12 cellular contexts compared by ENCODE assay signal in genomic region chr19:1412995-1413889, GRCh38. TPM values are rescaled to one million over a fixed set of nuclear protein-coding genes. Genes with fewer than 3 reads are reported as not detected.
DNase-seq lines count a peak whose midpoint lies in the region; ATAC-seq and TF ChIP-seq lines count a peak whose summit lies in the region.
"Had no signal": no experiment of that assay in that cellular context is flagged by ENCODE, and none has a peak within 500 bp of the region (broad histone marks: within the 10 kb centered on the region; RNA-seq: fewer than 3 reads in every experiment).

No MANE protein-coding gene starts in this region.

- no peak for ATAC-seq in effector memory CD8-positive, alpha-beta T cell (replicated peaks)
- ATAC-seq in HG03196 (IDR thresholded peaks at IDR 0.05; ENCODE audit: unreplicated experiment) = no peak
- ATAC-seq: T-cell had no signal

- peaks cover 64% of the 10 kb centered on the region for H3K4me1 ChIP-seq in CD8-positive, alpha-beta memory T cell (ENCODE audit: insufficient read depth, low read length)
- H3K4me1 ChIP-seq in PC-9 (replicated peaks; ENCODE audit: insufficient read depth) (peaks cover 47% of the 10 kb centered on the region), osteoblast (ENCODE audit: insufficient read depth, low read length) (peaks cover 61% of the 10 kb centered on the region), Caco-2 (peaks cover 30% of the 10 kb centered on the region)

- no peaks in the 10 kb centered on the region for H3K9me3 Mint-ChIP-seq in CD8-positive, alpha-beta memory T cell
- no peaks in the 10 kb centered on the region for H3K9me3 Mint-ChIP-seq in effector memory CD8-positive, alpha-beta T cell
- H3K9me3 Mint-ChIP-seq in Caco-2 (ENCODE audit: unreplicated experiment) = no peaks in the 10 kb centered on the region
- H3K9me3 Mint-ChIP-seq: T-cell had no signal

- no peak for DNase-seq in CD8-positive, alpha-beta memory T cell
- no peak for DNase-seq in PC-9
- DNase-seq in effector memory CD8-positive, alpha-beta T cell = no peak
- no peak for DNase-seq in osteoblast (ENCODE audit: insufficient read length, low spot score, missing footprints)
- no peak for DNase-seq in Caco-2
- no peak for DNase-seq in NCI-H2029 treated with DMSO at 0.1 percent for 48 hours (lab: John Stamatoyannopoulos, UW)
- DNase-seq in NCI-H446 (lab: John Stamatoyannopoulos, UW) = no peak
- DNase-seq: DMS 273 treated with DMSO at 0.1 percent for 48 hours, NCI-H1436 treated with DMSO at 0.1 percent for 48 hours, T-cell had no signal

- H3K27me3 ChIP-seq in CD8-positive, alpha-beta memory T cell (ENCODE audit: insufficient read depth, low read length, poor library complexity, severe bottlenecking) = no peaks in the 10 kb centered on the region
- H3K27me3 ChIP-seq in PC-9 (ENCODE audit: insufficient read depth, low read depth) (no peaks in the 10 kb centered on the region), osteoblast (ENCODE audit: insufficient read depth, low read length) (no peaks in the 10 kb centered on the region), Caco-2 (replicated peaks; ENCODE audit: control insufficient read depth, insufficient read depth, low read length) (no peaks in the 10 kb centered on the region)
- H3K27me3 ChIP-seq: ovary had no signal

- peaks cover 0 to 58% (median 4%) of the 10 kb centered on the region in 3 donors for H3K36me3 Mint-ChIP-seq in CD8-positive, alpha-beta memory T cell
- H3K36me3 Mint-ChIP-seq in effector memory CD8-positive, alpha-beta T cell (ENCODE audit: insufficient read depth) = peaks cover 76% of the 10 kb centered on the region
- peaks cover 71% of the 10 kb centered on the region for H3K36me3 Mint-ChIP-seq in Caco-2 (ENCODE audit: insufficient read depth, unreplicated experiment)

- H3K9me3 ChIP-seq in CD8-positive, alpha-beta memory T cell (ENCODE audit: low read length) = no peaks in the 10 kb centered on the region
- H3K9me3 ChIP-seq in PC-9 (ENCODE audit: insufficient read depth, low read depth) (no peaks in the 10 kb centered on the region), osteoblast (ENCODE audit: low read depth, low read length) (no peaks in the 10 kb centered on the region), Caco-2 (no peaks in the 10 kb centered on the region)
- H3K9me3 ChIP-seq: ovary had no signal

- intact Hi-C loops in PC-9 (cut with micrococcal nuclease; ENCODE audit: unreplicated experiment) = no loop called here
- intact Hi-C loops in Caco-2 (cut with micrococcal nuclease; ENCODE audit: unreplicated experiment) = no loop called here

- POLR2A ChIA-PET in CD8-positive, alpha-beta memory T cell (lab: Charles Lee) = interaction anchor here (0.5 to 1.3 kb wide), 4 partner anchors 23 to 392 kb away, joined by 3 to 5 read pairs (median 3); partner anchors contain the start of genes FAM174C and RNU6-2
- POLR2A ChIA-PET in PC-9 (lab: Charles Lee; ENCODE audit: unreplicated experiment) = no interaction called here
- POLR2A ChIA-PET in Caco-2 (lab: Charles Lee) = no interaction called here

- H3K79me2 ChIP-seq in PC-9 (ENCODE audit: low read depth) (peaks cover 89% of the 10 kb centered on the region), osteoblast (ENCODE audit: insufficient read depth, low read length) (peaks cover 98% of the 10 kb centered on the region)

- H3K4me3 ChIP-seq in CD8-positive, alpha-beta memory T cell (ENCODE audit: low read length) = no peak overlapping the region
- H3K4me3 ChIP-seq in PC-9 (no peak overlapping the region), osteoblast (ENCODE audit: insufficient read depth, low read length) (no peak overlapping the region), Caco-2 (ENCODE audit: low read depth, low read length) (no peak overlapping the region)
- H3K4me3 ChIP-seq: ovary had no signal

- CTCF ChIA-PET in CD8-positive, alpha-beta memory T cell (lab: Charles Lee) = interaction anchor here (1.5 kb wide), 1 partner anchor 27 kb away, joined by 5 read pairs; no protein-coding TSS in a partner anchor
- CTCF ChIA-PET in PC-9 (lab: Charles Lee) (no interaction called here), Caco-2 (lab: Charles Lee) (no interaction called here)

- H4K20me1 ChIP-seq in PC-9 (ENCODE audit: insufficient read depth) = peaks cover 77% of the 10 kb centered on the region
- peaks cover 79% of the 10 kb centered on the region for H4K20me1 ChIP-seq in osteoblast (ENCODE audit: insufficient read depth, low read length)

- peaks cover 0 to 5% of the 10 kb centered on the region in 2 donors for H3K27me3 Mint-ChIP-seq in CD8-positive, alpha-beta memory T cell
- H3K27me3 Mint-ChIP-seq in effector memory CD8-positive, alpha-beta T cell = no peaks in the 10 kb centered on the region
- H3K27me3 Mint-ChIP-seq in Caco-2 (ENCODE audit: insufficient read depth, unreplicated experiment) = no peaks in the 10 kb centered on the region
- H3K27me3 Mint-ChIP-seq: T-cell had no signal

- BruUV-seq in PC-9 (replicated peaks; lab: Mats Ljungman, UMichigan) = no TSS peak
- BruUV-seq in Caco-2 (replicated peaks; lab: Mats Ljungman, UMichigan) = no TSS peak

- H3K4me2 ChIP-seq in PC-9 (no peak overlapping the region), osteoblast (ENCODE audit: insufficient read depth, low read length) (no peak overlapping the region)

- TF ChIP-seq CTCF in PC-9 (conservative IDR thresholded peaks at IDR 0.05) (no peak), osteoblast (IDR thresholded peaks at IDR 0.05; ENCODE audit: extremely low read depth, low read depth, low read length) (no peak), Caco-2 (IDR thresholded peaks at IDR 0.05; ENCODE audit: insufficient read depth in 1 of 2, low read depth in 1 of 2, low read length in 1 of 2, severe bottlenecking in 1 of 2, unreplicated experiment in 1 of 2) (no peak)

- peaks cover 30% of the 10 kb centered on the region for H3F3A ChIP-seq in PC-9 (ENCODE audit: insufficient read depth, low read depth)

- no peak overlapping the region for H2AFZ ChIP-seq in PC-9
- H2AFZ ChIP-seq in osteoblast (ENCODE audit: low read length) = no peak overlapping the region

- peaks cover 74 to 95% (median 86%) of the 10 kb centered on the region in 3 donors for H3K4me1 Mint-ChIP-seq in CD8-positive, alpha-beta memory T cell
- H3K4me1 Mint-ChIP-seq in effector memory CD8-positive, alpha-beta T cell (ENCODE audit: low read depth in 2 of 2) = peaks cover 69 to 74% of the 10 kb centered on the region in 2 donors
- peaks cover 25% of the 10 kb centered on the region for H3K4me1 Mint-ChIP-seq in Caco-2 (ENCODE audit: low read depth, unreplicated experiment)

- H3K4me3 Mint-ChIP-seq in CD8-positive, alpha-beta memory T cell = peak overlapping the region in 4 of 7 donors; percentile 37 to 83 (median 51)
- peak overlapping the region; percentile 54 to 98 for H3K4me3 Mint-ChIP-seq in effector memory CD8-positive, alpha-beta T cell
- no peak overlapping the region for H3K4me3 Mint-ChIP-seq in Caco-2 (ENCODE audit: unreplicated experiment)

- H3K27ac ChIP-seq in CD8-positive, alpha-beta memory T cell (ENCODE audit: low read depth, low read length) = no peak overlapping the region
- H3K27ac ChIP-seq in PC-9 (peak overlapping the region; percentile 99), osteoblast (ENCODE audit: low read depth, low read length) (peak overlapping the region; percentile 13)
- H3K27ac ChIP-seq: ovary had no signal

- no peaks in the 10 kb centered on the region for H3K9me2 ChIP-seq in PC-9 (ENCODE audit: insufficient read depth)

- H3K27ac Mint-ChIP-seq in CD8-positive, alpha-beta memory T cell = peak overlapping the region in 7 of 8 donors; percentile 17 to 97 (median 57)
- peak overlapping the region in 1 of 2 donors; percentile 88 for H3K27ac Mint-ChIP-seq in effector memory CD8-positive, alpha-beta T cell
- H3K27ac Mint-ChIP-seq in Caco-2 (ENCODE audit: unreplicated experiment) = no peak overlapping the region

- peaks cover 15% of the 10 kb centered on the region for H3K36me3 ChIP-seq in CD8-positive, alpha-beta memory T cell (ENCODE audit: insufficient read depth, low read length)
- H3K36me3 ChIP-seq in PC-9 (ENCODE audit: low read depth) (no peaks in the 10 kb centered on the region), osteoblast (ENCODE audit: insufficient read depth, low read length) (peaks cover 14% of the 10 kb centered on the region), Caco-2 (ENCODE audit: control insufficient read depth, insufficient read depth, low read length) (peaks cover 3% of the 10 kb centered on the region)
- H3K36me3 ChIP-seq: ovary had no signal

RNA-seq across cellular contexts. Expression of gene DAZAP1, which starts 5.9 kb away (rescaled TPM):
- 100 to 1,000 TPM; 253 TPM for total RNA-seq in CD8-positive, alpha-beta memory T cell
- 7.7 TPM for polyA plus RNA-seq in CD8-positive, alpha-beta memory T cell
- total RNA-seq in PC-9 (2021) (122 and 144 TPM in 2 replicates), osteoblast (40.9 and 44.5 TPM in 2 replicates), Caco-2 (2022) (165 and 180 TPM in 2 replicates)

RNA-seq across cellular contexts. Expression of gene GAMT, which starts 11.9 kb away (rescaled TPM):
- total RNA-seq in CD8-positive, alpha-beta memory T cell = 10 to 100 TPM; 29.0 to 29.5 TPM
- polyA plus RNA-seq in CD8-positive, alpha-beta memory T cell = 20.4 TPM
- 27.3 and 30.9 TPM in 2 replicates for total RNA-seq in PC-9 (2021)
- total RNA-seq in osteoblast = 25.0 and 29.2 TPM in 2 replicates
- 67.3 and 75.7 TPM in 2 replicates for total RNA-seq in Caco-2 (2022)

RNA-seq across cellular contexts. Expression of gene RPS15, which starts 25.0 kb away (rescaled TPM):
- total RNA-seq in CD8-positive, alpha-beta memory T cell = 1,000 to 10,000 TPM; 1,485 to 1,540 TPM
- polyA plus RNA-seq in CD8-positive, alpha-beta memory T cell = 2,756 TPM
- total RNA-seq in PC-9 (2021) (967 and 1,004 TPM in 2 replicates), osteoblast (304 and 318 TPM in 2 replicates), Caco-2 (2022) (1,192 and 1,341 TPM in 2 replicates)

RNA-seq across cellular contexts. Expression of gene NDUFS7, which starts 29.5 kb away (rescaled TPM):
- 100 to 1,000 TPM; 102 to 104 TPM for total RNA-seq in CD8-positive, alpha-beta memory T cell
- polyA plus RNA-seq in CD8-positive, alpha-beta memory T cell = 207 TPM
- total RNA-seq in PC-9 (2021) (67.5 and 83.5 TPM in 2 replicates), osteoblast (40.4 and 46.0 TPM in 2 replicates), Caco-2 (2022) (111 and 114 TPM in 2 replicates)

RNA-seq across cellular contexts. Expression of gene APC2, which starts 36.7 kb away (rescaled TPM):
- total RNA-seq in CD8-positive, alpha-beta memory T cell = under 1 TPM; 0.09 to 0.11 TPM
- polyA plus RNA-seq in CD8-positive, alpha-beta memory T cell = not detected
- total RNA-seq in PC-9 (2021) (1.6 and 2.7 TPM in 2 replicates), osteoblast (0.29 and 0.36 TPM in 2 replicates), Caco-2 (2022) (9.5 and 11.3 TPM in 2 replicates)
